19 cellular contexts compared by ENCODE assay signal in the genomic region with DNA sequence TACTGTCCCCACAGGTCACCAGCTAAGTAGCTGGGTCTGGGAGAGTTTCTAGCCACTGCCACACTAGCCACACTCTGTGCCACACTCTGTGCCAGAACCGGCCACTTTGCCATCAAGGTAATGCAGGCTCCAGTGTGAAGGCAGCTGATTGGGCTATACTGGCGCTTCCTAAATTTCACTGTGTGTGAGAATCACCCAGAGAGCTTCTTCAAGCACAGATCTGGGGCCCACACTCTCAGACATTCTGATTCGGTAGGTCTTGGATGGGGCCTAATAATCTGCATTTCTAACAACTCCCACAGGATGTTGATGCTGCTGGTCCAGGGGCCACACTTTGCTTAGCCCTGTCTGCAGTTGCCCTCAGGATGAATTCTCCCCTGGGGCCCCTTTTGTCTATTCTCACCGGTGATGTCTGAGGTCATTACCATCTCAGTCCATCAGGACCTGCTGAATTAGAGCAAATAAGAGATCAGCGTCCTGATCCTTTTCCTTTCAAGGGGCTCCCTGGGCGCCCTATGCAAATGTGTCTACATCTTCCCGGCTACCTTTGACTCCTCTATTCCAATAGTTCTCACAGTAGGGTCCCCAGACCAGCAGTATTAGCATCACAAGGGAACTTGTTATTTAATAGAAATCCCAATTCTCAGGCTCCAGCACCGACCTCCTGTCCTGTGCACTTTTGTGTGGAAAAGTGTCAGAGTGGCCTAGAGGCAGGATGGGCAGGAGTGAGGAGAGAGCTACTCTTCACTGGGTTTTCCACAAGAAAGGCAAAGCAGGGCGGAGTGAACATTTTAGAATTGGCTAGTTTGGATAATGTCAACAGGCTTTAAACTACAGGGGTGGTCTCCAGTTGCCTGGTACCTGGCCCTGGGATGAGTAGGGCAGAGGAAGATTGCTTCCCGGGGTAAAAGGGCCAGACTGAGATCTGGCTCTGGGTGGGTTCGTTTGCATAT. TPM values are rescaled to one million over a fixed set of nuclear protein-coding genes. Genes with fewer than 3 reads are reported as not detected.
A peak's percentile ranks its signal among the peaks of the same experiment; 100 is the strongest.
DNase-seq lines count a peak whose midpoint lies in the region; ATAC-seq, FAIRE-seq and TF ChIP-seq lines count a peak whose summit lies in the region.
"Had no signal": no experiment of that assay in that cellular context is flagged by ENCODE, and none has a peak within 500 bp of the region (broad histone marks: within the 10 kb centered on the region; RNA-seq: fewer than 3 reads in every experiment).

No MANE protein-coding gene starts in this region.

- peaks cover 66% of the 10 kb centered on the region for H3K79me2 ChIP-seq in DOHH2 (ENCODE audit: control insufficient read depth, low read length)

- no peak overlapping the region for H3K4me3 ChIP-seq in DOHH2 (ENCODE audit: low read length)
- 0 out of 2 replicates have a peak overlapping the region, but pooled peaks have one; percentile 6 for H3K4me3 ChIP-seq in HUES64 (ENCODE audit: low read length)

- TF ChIP-seq POLR2A in H54 (IDR thresholded peaks at IDR 0.05; ENCODE audit: low read depth, low read length): no peak

- H3K36me3 Mint-ChIP-seq in glutamatergic neuron (ENCODE audit: unreplicated experiment): no peaks in the 10 kb centered on the region
- H3K36me3 Mint-ChIP-seq: CD14-positive monocyte had no signal

- H3K9me3 ChIP-seq in DOHH2 (ENCODE audit: control insufficient read depth, insufficient read depth, low read length) (no peaks in the 10 kb centered on the region), HUES64 (ENCODE audit: insufficient read depth, low read depth, low read length) (no peaks in the 10 kb centered on the region)

- H3K4me3 Mint-ChIP-seq in glutamatergic neuron (ENCODE audit: unreplicated experiment): peak overlapping the region; percentile 10
- H3K4me3 Mint-ChIP-seq: CD14-positive monocyte had no signal

- peaks cover 10% of the 10 kb centered on the region for H3K27me3 Mint-ChIP-seq in glutamatergic neuron (ENCODE audit: unreplicated experiment)

- no peaks in the 10 kb centered on the region; the same call in 1 of the 2 replicates for H4K20me1 ChIP-seq in DOHH2 (ENCODE audit: control insufficient read depth, insufficient read depth, low read depth, low read length)

- peaks cover 48% of the 10 kb centered on the region for H3K4me1 Mint-ChIP-seq in glutamatergic neuron (ENCODE audit: low read depth, unreplicated experiment)

- TF ChIP-seq CTCF in DOHH2 (IDR thresholded peaks at IDR 0.05; ENCODE audit: low read depth, low read length, poor library complexity, severe bottlenecking): no peak
- no peak for TF ChIP-seq CTCF in glutamatergic neuron (IDR thresholded peaks at IDR 0.05; ENCODE audit: partially characterized antibody, unreplicated experiment)

- H3K27ac Mint-ChIP-seq in glutamatergic neuron (ENCODE audit: unreplicated experiment): no peak overlapping the region
- H3K27ac Mint-ChIP-seq: CD14-positive monocyte, IgD-negative memory B cell had no signal

- FAIRE-seq in H54 (lab: Jason Lieb, UNC): no peak

- H3K9ac ChIP-seq in HUES64 (ENCODE audit: low read depth, low read length): peak overlapping the region; percentile 30; the same call in 1 of the 2 replicates

- peaks cover under 1% of the 10 kb centered on the region; the same call in 1 of the 2 replicates for H3F3A ChIP-seq in DOHH2 (ENCODE audit: control insufficient read depth, insufficient read depth)

- H3K4me1 ChIP-seq in DOHH2 (ENCODE audit: control insufficient read depth, low read length): peaks cover 78% of the 10 kb centered on the region
- H3K4me1 ChIP-seq in HUES64 (ENCODE audit: insufficient read depth, low read length): peaks cover 79% of the 10 kb centered on the region

- H3K4me2 ChIP-seq in DOHH2 (ENCODE audit: low read length): peak overlapping the region; percentile 81; the same call in 1 of the 2 replicates

- H3K9me2 ChIP-seq in DOHH2 (replicated peaks; ENCODE audit: control insufficient read depth, low read length): no peaks in the 10 kb centered on the region

- no peak for ATAC-seq in HG03521 (IDR thresholded peaks at IDR 0.05; ENCODE audit: unreplicated experiment)
- ATAC-seq: HCT116 had no signal

- DNase-seq in glutamatergic neuron (no peak), mesenteric fat pad (ENCODE audit: low spot score) (peak; percentile 37), HuH-7.5 (ENCODE audit: low spot score) (no peak), H54 (ENCODE audit: insufficient read length, low spot score) (no peak), NCI-H1417 (lab: John Stamatoyannopoulos, UW) (no peak)
- DNase-seq: COR-L47, NCI-H1105, NCI-H187 treated with DMSO at 0.1 percent for 48 hours, NCI-H345, NCI-H526 treated with DMSO at 0.1 percent for 48 hours had no signal

- H3K27me3 ChIP-seq in DOHH2 (ENCODE audit: control insufficient read depth, low read length) (no peaks in the 10 kb centered on the region), HUES64 (ENCODE audit: insufficient read depth, low read length) (peaks cover 83% of the 10 kb centered on the region)

- H3K27ac ChIP-seq in DOHH2 (ENCODE audit: low read depth, low read length) (no peak overlapping the region), HUES64 (ENCODE audit: low read depth, low read length) (peak overlapping the region; percentile 87; the same call in 1 of the 2 replicates)

- peaks cover 38% of the 10 kb centered on the region for H3K36me3 ChIP-seq in DOHH2 (ENCODE audit: control insufficient read depth, low read length)
- no peaks in the 10 kb centered on the region for H3K36me3 ChIP-seq in HUES64 (ENCODE audit: insufficient read depth, low read length)

- peaks cover 8% of the 10 kb centered on the region for H3K9me3 Mint-ChIP-seq in glutamatergic neuron (ENCODE audit: unreplicated experiment)
- H3K9me3 Mint-ChIP-seq: IgD-negative memory B cell had no signal

- 5% methylated on average over 11 of the region's 11 CpGs for WGBS in HUES64

RNA-seq across cellular contexts. Expression of gene LRRN2, which starts 24.7 kb away (rescaled TPM):
- polyA plus RNA-seq in HUES64 (2013, experiment 1 of 2): 9.4 TPM
- 8.2 TPM for polyA plus RNA-seq in HUES64 (2013, experiment 2 of 2)
- total RNA-seq in glutamatergic neuron (ENCODE audit: unreplicated experiment) (6.9 TPM), mesenteric fat pad (5.7 TPM)
- total RNA-seq: A673, LHCN-M2, SK-MEL-5 had no signal
- polyA plus RNA-seq: CD14-positive monocyte, IgD-negative memory B cell had no signal
